In genomic region chr20:58889334-58890072, GRCh38 we compare ENCODE assay signal across 8 cellular contexts. TPM values are rescaled to one million over a fixed set of nuclear protein-coding genes. Genes with fewer than 3 reads are reported as not detected.
DNase-seq lines count a peak whose midpoint lies in the region; ATAC-seq and TF ChIP-seq lines count a peak whose summit lies in the region.

No MANE protein-coding gene starts in this region.

- peak overlapping the region; percentile 74 for H3K4me3 ChIP-seq in AG04450 (ENCODE audit: low read depth, low read length)
- H3K4me3 ChIP-seq in HUES64 (ENCODE audit: low read length) = peak overlapping the region; percentile 93
- peak overlapping the region; percentile 32 for H3K4me3 ChIP-seq in lower leg skin (ENCODE audit: low read depth, poor library complexity, severe bottlenecking)
- peak overlapping the region; percentile 99 for H3K4me3 ChIP-seq in urinary bladder (ENCODE audit: low read depth, low read length)

- H3K27ac ChIP-seq in AG04450 (ENCODE audit: low read depth, low read length) (no peak overlapping the region), HUES64 (ENCODE audit: low read depth, low read length) (no peak overlapping the region), urinary bladder (ENCODE audit: low read depth) (peak overlapping the region; percentile 90)

- POLR2A ChIA-PET in AG04450 (lab: Yijun Ruan, JAX) = interaction anchor here (0.6 to 1.0 kb wide), 2 partner anchors 17 to 38 kb away, joined by 3 read pairs; partner anchors contain the start of gene GNAS

- ATAC-seq in HG02623 (IDR thresholded peaks at IDR 0.05; ENCODE audit: unreplicated experiment) = no peak
- ATAC-seq in GM18505 (IDR thresholded peaks at IDR 0.05; ENCODE audit: unreplicated experiment) = no peak

- no peak for TF ChIP-seq POLR2A in lower leg skin (IDR thresholded peaks at IDR 0.05)
- no peak for TF ChIP-seq POLR2A in GM18505 (IDR thresholded peaks at IDR 0.05; ENCODE audit: borderline replicate concordance, extremely low read depth, insufficient read depth, insufficient read length)

- peaks cover 19% of the 10 kb centered on the region for H3K4me1 ChIP-seq in HUES64 (ENCODE audit: insufficient read depth, low read length)
- no peaks in the 10 kb centered on the region for H3K4me1 ChIP-seq in urinary bladder (ENCODE audit: insufficient read depth)

- H3K9ac ChIP-seq in HUES64 (ENCODE audit: low read depth, low read length) = peak overlapping the region; percentile 81

- intact Hi-C loops in lower leg skin (cut with DNase I; ENCODE audit: low total_unique reads) = loop anchor here (5.0 kb wide), 1 partner anchor 93 kb away; the partner anchor contains the start of gene NELFCD

- peaks cover 7% of the 10 kb centered on the region; the same call in 1 of the 2 replicates for H3K36me3 ChIP-seq in HUES64 (ENCODE audit: insufficient read depth, low read length)
- H3K36me3 ChIP-seq in urinary bladder (ENCODE audit: insufficient read depth) = no peaks in the 10 kb centered on the region

- H3K9me3 ChIP-seq in AG04450 (ENCODE audit: control insufficient read depth, insufficient read depth, low read length) = peaks cover 3% of the 10 kb centered on the region; the same call in 1 of the 2 replicates
- no peaks in the 10 kb centered on the region for H3K9me3 ChIP-seq in HUES64 (ENCODE audit: insufficient read depth, low read depth, low read length)

- CTCF ChIA-PET in AG04450 (lab: Charles Lee) = no interaction called here

- H3K27me3 ChIP-seq in AG04450 (ENCODE audit: control insufficient read depth, insufficient read depth, low read length) (peaks cover 3% of the 10 kb centered on the region), HUES64 (ENCODE audit: insufficient read depth, low read length) (0 out of 2 replicates have a peak, but pooled peaks cover 2% of the 10 kb centered on the region)

- no peak for DNase-seq in AG04450 (ENCODE audit: low read depth, low spot score)
- DNase-seq in astrocyte of the hippocampus (ENCODE audit: low read depth, low spot score) = peak; percentile 35
- no peak for DNase-seq in lower leg skin (ENCODE audit: low spot score in 2 of 2)
- DNase-seq in hippocampal formation (lab: John Stamatoyannopoulos, UW) = no peak

- WGBS in HUES64 = 14% methylated on average over 79 of the region's 79 CpGs
- WGBS in lower leg skin, 2 donors = 50 to 61% methylated on average over 75 to 79 of the region's 79 CpGs
- WGBS in urinary bladder = 44% methylated on average over 79 of the region's 79 CpGs

- no peak for TF ChIP-seq CTCF in AG04450 (IDR thresholded peaks at IDR 0.05; ENCODE audit: low read depth, low read length)
- no peak for TF ChIP-seq CTCF in lower leg skin (IDR thresholded peaks at IDR 0.05)

RNA-seq across cellular contexts. Expression of gene GNAS, which starts 37.0 kb away (rescaled TPM):
- polyA plus RNA-seq in AG04450 (2011; rRNA removed) (765 and 1,181 TPM in 2 replicates), urinary bladder (784 TPM)
- 1,147 and 1,540 TPM in 2 replicates for polyA minus RNA-seq in AG04450 (2011; rRNA and poly(A)+ RNA removed)
- 856 TPM for polyA plus RNA-seq in HUES64 (2013, experiment 1 of 2)
- 977 TPM for polyA plus RNA-seq in HUES64 (2013, experiment 2 of 2)
- total RNA-seq in lower leg skin (100 to 1,000 TPM; 335 to 473 (median 391) TPM), urinary bladder (483 TPM)

RNA-seq across cellular contexts. Expression of gene GNAS-AS1, which starts 38.8 kb away (rescaled TPM):
- polyA plus RNA-seq in AG04450 (2011; rRNA removed) (0.52 and 0.65 TPM in 2 replicates), urinary bladder (0.13 TPM)
- 0.48 and 1.1 TPM in 2 replicates for polyA minus RNA-seq in AG04450 (2011; rRNA and poly(A)+ RNA removed)
- 3.2 TPM for polyA plus RNA-seq in HUES64 (2013, experiment 1 of 2)
- polyA plus RNA-seq in HUES64 (2013, experiment 2 of 2) = 3.2 TPM
- total RNA-seq in lower leg skin (under 1 TPM in 1 of 4 donors, not detected in 3; 0.39 TPM), urinary bladder (1.4 TPM)

Comparison
In these comparisons a context has a peak if more than half of its experiments do, and no peak if none do; other contexts are left out.
1. H3K4me3 ChIP-seq: peak in every context shown above with its lines; median percentile 99 in urinary bladder; 93 in HUES64; 74 in AG04450; 32 in lower leg skin.